Comparison of ENCODE assay signal across 8 cellular contexts in the genomic region with DNA sequence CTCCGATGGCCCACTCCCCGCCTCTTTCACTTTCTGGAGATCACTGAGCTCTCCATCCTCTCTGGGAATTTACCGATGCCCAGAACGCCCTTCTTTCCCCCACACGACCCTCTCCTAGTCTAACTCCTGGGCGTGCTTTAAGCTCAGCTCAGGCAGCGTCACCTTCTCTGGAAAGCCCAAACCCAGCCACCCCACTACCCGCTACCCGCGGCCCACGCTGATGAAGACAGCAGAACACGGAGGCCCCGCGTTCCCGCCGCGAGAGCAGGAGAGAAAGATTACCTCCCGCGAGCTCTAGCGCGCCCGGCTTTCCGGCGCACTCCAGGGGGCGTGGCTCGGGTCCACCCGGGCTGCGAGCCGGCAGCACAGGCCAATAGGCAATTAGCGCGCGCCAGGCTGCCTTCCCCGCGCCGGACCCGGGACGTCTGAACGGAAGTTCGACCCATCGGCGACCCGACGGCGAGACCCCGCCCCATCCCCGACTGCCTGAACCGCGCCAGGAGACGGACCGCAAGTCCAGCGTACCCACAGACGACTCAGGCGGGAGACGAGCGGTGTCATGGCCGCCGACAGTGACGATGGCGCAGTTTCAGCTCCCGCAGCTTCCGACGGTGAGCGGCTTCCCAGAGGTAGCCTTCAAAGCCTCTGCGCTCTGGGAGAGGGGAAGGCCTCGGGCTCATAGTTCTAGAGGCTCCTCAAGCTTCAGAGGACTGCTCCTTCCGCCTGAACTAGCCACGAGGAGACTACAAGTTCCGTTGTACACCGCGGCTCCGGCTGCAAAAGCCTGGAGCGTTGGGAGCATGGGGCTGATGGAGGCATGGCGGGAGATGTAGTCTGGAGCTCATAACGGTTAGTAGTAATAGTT. TPM values are rescaled to one million over a fixed set of nuclear protein-coding genes. Genes with fewer than 3 reads are reported as not detected.
A peak's percentile ranks its signal among the peaks of the same experiment; 100 is the strongest.
DNase-seq lines count a peak whose midpoint lies in the region; ATAC-seq and TF ChIP-seq lines count a peak whose summit lies in the region.

A gene (minus strand): TSS at position 747 of the 865 bp plus-strand sequence. CDS start 5,935 bp downstream, outside the sequence.
A gene (plus strand): TSS at position 477 of the 865 bp plus-strand sequence. CDS start 83 bp downstream, at position 560.

- peak; percentile 94 for DNase-seq in Ammon's horn (ENCODE audit: low spot score)
- DNase-seq in NCI-H510A (lab: John Stamatoyannopoulos, UW), result peak; percentile 92
- peak; percentile 85 for DNase-seq in activated CD4-positive, alpha-beta T cell treated with anti-CD3 and anti-CD28 coated beads for 1 hour
- peak; percentile 90 for DNase-seq in cerebellum (ENCODE audit: low spot score)
- DNase-seq in islet precursor cell, result peak; percentile 98
- DNase-seq in stimulated activated CD4-positive, alpha-beta T cell treated with anti-CD3 and anti-CD28 coated beads, Interleukin-12 subunit alpha, Interleukin-12 subunit beta, amount 100 ng/mL, for 4 hours, result peak; percentile 94

- peak; percentile 84 for TF ChIP-seq POLR2A in GM19193 (IDR thresholded peaks at IDR 0.05; ENCODE audit: extremely low read depth, insufficient read depth, insufficient read length)

- ATAC-seq in HG03432 (IDR thresholded peaks at IDR 0.05; ENCODE audit: unreplicated experiment), result peak; percentile 90

RNA-seq across cellular contexts. Expression of the first gene that starts in this region (rescaled TPM):
- 18.4 TPM for total RNA-seq in cerebellum

RNA-seq across cellular contexts. Expression of the second gene that starts in this region (rescaled TPM):
- 8.5 TPM for total RNA-seq in cerebellum

Comparison
In these comparisons a context has a peak if more than half of its experiments do, and no peak if none do; other contexts are left out.
1. Peak in every context shown above with its lines: DNase-seq and ATAC-seq.